ENCODE assay signal across 20 cellular contexts in the genomic region with DNA sequence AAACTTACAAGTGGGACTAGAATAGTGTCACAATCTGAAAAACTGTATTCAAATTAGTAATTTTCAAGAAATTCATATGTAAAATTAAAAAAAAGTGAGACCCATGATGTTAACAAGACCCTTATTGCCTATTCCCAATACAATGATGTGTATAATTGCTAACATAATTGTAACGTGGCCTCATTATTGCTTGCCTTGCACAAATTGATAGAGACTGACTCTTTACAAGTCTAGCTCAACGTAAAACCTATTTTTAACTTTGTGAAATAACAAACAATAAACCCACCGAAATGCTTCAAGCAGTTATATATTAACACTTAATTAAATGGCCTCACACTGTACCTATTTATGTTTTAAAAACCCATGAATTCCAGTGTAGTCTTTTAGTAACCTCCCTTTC.
"Had no signal": no experiment of that assay in that cellular context is flagged by ENCODE, and none has a peak within 500 bp of the region (broad histone marks: within the 10 kb centered on the region; RNA-seq: fewer than 3 reads in every experiment).

No MANE protein-coding gene starts in this region.

- FAIRE-seq: endothelial cell of umbilical vein, keratinocyte had no signal

- DNase-seq: dermis blood vessel endothelial cell; dorsolateral prefrontal cortex; effector CD4-positive, alpha-beta T cell; effector memory CD4-positive, alpha-beta T cell; foreskin keratinocyte; heart left ventricle; hypothalamus; immature natural killer cell; left cardiac atrium; left lung; left ventricle myocardium superior; lower lobe of right lung; mesenchymal stem cell; mucosa of descending colon had no signal

- H2AFZ ChIP-seq: hepatocyte had no signal

- H3K4me2 ChIP-seq: hepatocyte had no signal

- H3K4me3 ChIP-seq: coronary artery, dorsolateral prefrontal cortex, esophagus muscularis mucosa, gastroesophageal sphincter, heart left ventricle, hepatocyte, left lung, lower lobe of right lung, mucosa of descending colon had no signal

- H3K9me3 ChIP-seq: esophagus muscularis mucosa, gastroesophageal sphincter, left lung, lower lobe of right lung had no signal

- H3K4me1 ChIP-seq: esophagus muscularis mucosa, foreskin keratinocyte, gastroesophageal sphincter, heart left ventricle, left lung, lower lobe of right lung had no signal

- H3K27ac ChIP-seq: coronary artery, dorsolateral prefrontal cortex, esophagus muscularis mucosa, foreskin keratinocyte, gastroesophageal sphincter, heart left ventricle, hepatocyte, left lung, lower lobe of right lung had no signal

- H3K27me3 ChIP-seq: esophagus muscularis mucosa, foreskin keratinocyte, gastroesophageal sphincter, heart left ventricle, hepatocyte, left lung had no signal

- ATAC-seq: foreskin keratinocyte, gastroesophageal sphincter, heart left ventricle, left cardiac atrium, left lung, left ventricle myocardium superior, lower lobe of right lung, mucosa of descending colon had no signal

- H3K36me3 ChIP-seq: esophagus muscularis mucosa, gastroesophageal sphincter, heart left ventricle, left lung, lower lobe of right lung had no signal
